16 cellular contexts compared by ENCODE assay signal in the genomic region with DNA sequence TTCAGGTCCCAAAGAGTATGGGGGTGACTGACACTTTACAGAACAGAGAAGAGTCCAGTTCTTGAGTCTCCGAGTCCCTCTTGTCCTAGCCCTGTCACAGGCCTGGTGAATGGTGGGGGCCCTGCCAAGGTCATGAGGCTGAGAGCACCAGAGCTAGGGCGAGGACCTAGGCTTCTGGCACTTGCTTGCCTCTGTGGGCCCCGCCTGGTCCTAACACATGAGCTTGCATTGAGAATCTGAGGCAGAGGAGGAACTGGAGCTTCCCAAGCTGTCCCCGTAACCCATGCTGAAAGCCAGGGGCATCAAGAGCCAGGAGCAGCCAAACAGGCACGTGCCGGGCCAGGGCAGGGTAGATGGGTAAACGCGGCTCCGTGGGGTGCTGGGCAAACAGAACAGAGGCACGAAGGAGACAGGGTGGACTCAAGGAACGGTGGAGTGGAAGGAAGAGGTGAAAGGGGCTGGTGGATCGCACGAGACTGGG. TPM values are rescaled to one million over a fixed set of nuclear protein-coding genes. Genes with fewer than 3 reads are reported as not detected.
DNase-seq lines count a peak whose midpoint lies in the region; ATAC-seq and TF ChIP-seq lines count a peak whose summit lies in the region.
"Had no signal": no experiment of that assay in that cellular context is flagged by ENCODE, and none has a peak within 500 bp of the region (broad histone marks: within the 10 kb centered on the region; RNA-seq: fewer than 3 reads in every experiment).

No MANE protein-coding gene starts in this region.

- H3K9me3 Mint-ChIP-seq in activated CD8-positive, alpha-beta T cell treated with anti-CD3 and anti-CD28 coated beads, Interleukin-2, amount 10 ng/mL, durations not matched to agents 7 days and 5 days (ENCODE audit: insufficient read depth) = no peaks in the 10 kb centered on the region
- H3K9me3 Mint-ChIP-seq: T-cell had no signal

- 84% methylated on average over 10 of the region's 13 CpGs; no CpG with 5 or more reads in 1 of the 2 donors for WGBS in gastroesophageal sphincter (ENCODE audit: low coverage in 1 of 2), 2 donors
- WGBS in upper lobe of left lung, 2 donors = 89 to 91% methylated on average over 11 to 12 of the region's 13 CpGs

- no peak for ATAC-seq in activated CD8-positive, alpha-beta T cell treated with anti-CD3 and anti-CD28 coated beads, Interleukin-2, amount 10 ng/mL, durations not matched to agents 7 days and 5 days
- ATAC-seq in gastroesophageal sphincter = no peak
- ATAC-seq in upper lobe of left lung (ENCODE audit: low FRiP score in 2 of 2) = no peak
- no peak for ATAC-seq in HG03039 (IDR thresholded peaks at IDR 0.05; ENCODE audit: unreplicated experiment)
- ATAC-seq: HepG2, left colon, T-cell had no signal

- POLR2A ChIA-PET in activated CD8-positive, alpha-beta T cell treated with anti-CD3 and anti-CD28 coated beads, Interleukin-2, amount 10 ng/mL, durations not matched to agents 7 days and 5 days (lab: Charles Lee) = no interaction called here

- H3K27me3 ChIP-seq in right atrium auricular region = no peaks in the 10 kb centered on the region
- no peaks in the 10 kb centered on the region for H3K27me3 ChIP-seq in gastroesophageal sphincter
- H3K27me3 ChIP-seq in upper lobe of left lung = no peaks in the 10 kb centered on the region
- H3K27me3 ChIP-seq in brain microvascular endothelial cell (replicated peaks) = no peaks in the 10 kb centered on the region
- H3K27me3 ChIP-seq: ovary had no signal

- H3K36me3 ChIP-seq in right atrium auricular region (peaks cover 66% of the 10 kb centered on the region), gastroesophageal sphincter (peaks cover 0 to 100% of the 10 kb centered on the region in 2 donors), upper lobe of left lung (peaks cover 36 to 89% (median 78%) of the 10 kb centered on the region in 4 donors), brain microvascular endothelial cell (replicated peaks) (peaks cover 26% of the 10 kb centered on the region)
- H3K36me3 ChIP-seq: ovary had no signal

- intact Hi-C loops in cardiac septum (cut with DNase I) = no loop called here

- TF ChIP-seq POLR2A in gastroesophageal sphincter (IDR thresholded peaks at IDR 0.05) (no peak), upper lobe of left lung (IDR thresholded peaks at IDR 0.05) (no peak)

- H3K4me1 Mint-ChIP-seq in activated CD8-positive, alpha-beta T cell treated with anti-CD3 and anti-CD28 coated beads, Interleukin-2, amount 10 ng/mL, durations not matched to agents 7 days and 5 days (ENCODE audit: low read depth) = peaks cover 23% of the 10 kb centered on the region

- H3K27ac ChIP-seq in right atrium auricular region = peak overlapping the region; percentile 74 to 91
- H3K27ac ChIP-seq in gastroesophageal sphincter = peak overlapping the region in 3 of 4 donors; percentile 72 to 76 (median 74)
- peak overlapping the region in 3 of 4 donors; percentile 19 to 80 (median 79) for H3K27ac ChIP-seq in upper lobe of left lung
- no peak overlapping the region for H3K27ac ChIP-seq in brain microvascular endothelial cell
- H3K27ac ChIP-seq: ovary had no signal

- in situ Hi-C loops in brain microvascular endothelial cell (cut with HindIII; ENCODE audit: low pct_ligation_motif_present, low sequenced_read_pairs) = no loop called here

- H3K9me3 ChIP-seq in right atrium auricular region (no peaks in the 10 kb centered on the region), gastroesophageal sphincter (no peaks in the 10 kb centered on the region), upper lobe of left lung (no peaks in the 10 kb centered on the region)
- H3K9me3 ChIP-seq: ovary had no signal

- DNase-seq in right atrium auricular region (ENCODE audit: low spot score) = no peak
- DNase-seq in cardiac septum (ENCODE audit: low spot score) = no peak
- no peak for DNase-seq in activated CD8-positive, alpha-beta T cell treated with anti-CD3 and anti-CD28 coated beads, Interleukin-2, amount 10 ng/mL, durations not matched to agents 7 days and 5 days
- no peak for DNase-seq in upper lobe of left lung
- no peak for DNase-seq in brain microvascular endothelial cell
- no peak for DNase-seq in A172 (ENCODE audit: low spot score)
- DNase-seq: activated CD4-positive, CD25-positive, alpha-beta regulatory T cell; left colon; NCI-H1694 treated with DMSO at 0.1 percent for 48 hours; NK-92 treated with Interleukin-12 subunit alpha and Interleukin-12 subunit beta, amount 100 ng/mL, for 24 hours; stimulated activated CD4-positive, alpha-beta T cell treated with anti-CD3 and anti-CD28 coated beads, Interleukin-2, amount 100 ng/mL, for 48 hours; T-cell had no signal

- no peak overlapping the region for H3K4me3 ChIP-seq in right atrium auricular region
- H3K4me3 ChIP-seq in gastroesophageal sphincter = no peak overlapping the region
- H3K4me3 ChIP-seq in upper lobe of left lung = no peak overlapping the region
- no peak overlapping the region for H3K4me3 ChIP-seq in brain microvascular endothelial cell (ENCODE audit: low read depth, low read length)
- H3K4me3 ChIP-seq: ovary had no signal

- CTCF ChIA-PET in activated CD8-positive, alpha-beta T cell treated with anti-CD3 and anti-CD28 coated beads, Interleukin-2, amount 10 ng/mL, durations not matched to agents 7 days and 5 days (lab: Charles Lee) = interaction anchor here (1.0 to 1.4 kb wide), 2 partner anchors 11 to 65 kb away, joined by 3 to 5 read pairs; no protein-coding TSS in a partner anchor

- H3K4me1 ChIP-seq in right atrium auricular region = peaks cover 0 to 56% of the 10 kb centered on the region in 2 donors
- H3K4me1 ChIP-seq in gastroesophageal sphincter = peaks cover 4 to 62% (median 40%) of the 10 kb centered on the region in 3 donors
- H3K4me1 ChIP-seq in upper lobe of left lung = peaks cover 44 to 47% (median 45%) of the 10 kb centered on the region in 4 donors

- peak overlapping the region; percentile 53 for H3K27ac Mint-ChIP-seq in activated CD8-positive, alpha-beta T cell treated with anti-CD3 and anti-CD28 coated beads, Interleukin-2, amount 10 ng/mL, durations not matched to agents 7 days and 5 days

- H3K4me3 Mint-ChIP-seq in activated CD8-positive, alpha-beta T cell treated with anti-CD3 and anti-CD28 coated beads, Interleukin-2, amount 10 ng/mL, durations not matched to agents 7 days and 5 days = no peak overlapping the region
- H3K4me3 Mint-ChIP-seq: T-cell had no signal

- no peak for TF ChIP-seq CTCF in right atrium auricular region (IDR thresholded peaks at IDR 0.05)
- TF ChIP-seq CTCF in gastroesophageal sphincter (IDR thresholded peaks at IDR 0.05) = no peak
- no peak for TF ChIP-seq CTCF in upper lobe of left lung (IDR thresholded peaks at IDR 0.05)
- TF ChIP-seq CTCF in brain microvascular endothelial cell (IDR thresholded peaks at IDR 0.05; ENCODE audit: low read depth, low read length, missing control alignments) = no peak

- TF ChIP-seq EP300 in gastroesophageal sphincter (IDR thresholded peaks at IDR 0.05) (no peak), upper lobe of left lung (IDR thresholded peaks at IDR 0.05) (no peak)

- H3K36me3 Mint-ChIP-seq in activated CD8-positive, alpha-beta T cell treated with anti-CD3 and anti-CD28 coated beads, Interleukin-2, amount 10 ng/mL, durations not matched to agents 7 days and 5 days (ENCODE audit: low read depth) = peaks cover 49% of the 10 kb centered on the region

- H3K27me3 Mint-ChIP-seq in activated CD8-positive, alpha-beta T cell treated with anti-CD3 and anti-CD28 coated beads, Interleukin-2, amount 10 ng/mL, durations not matched to agents 7 days and 5 days (ENCODE audit: low read depth) = no peaks in the 10 kb centered on the region
- H3K27me3 Mint-ChIP-seq: T-cell had no signal

RNA-seq across cellular contexts. Expression of gene JADE2, which starts 41.3 kb away (rescaled TPM):
- 10 to 100 TPM; 37.5 to 47.6 TPM for total RNA-seq in right atrium auricular region
- total RNA-seq in cardiac septum = 25.7 TPM
- 10 to 100 TPM; 79.9 to 86.0 TPM for total RNA-seq in activated CD8-positive, alpha-beta T cell treated with anti-CD3 and anti-CD28 coated beads, Interleukin-2, amount 10 ng/mL, durations not matched to agents 7 days and 5 days
- 100 to 1,000 TPM in 2 of 4 donors, 10 to 100 TPM in 2; 46.0 to 113 (median 89.2) TPM for total RNA-seq in gastroesophageal sphincter
- total RNA-seq in upper lobe of left lung = 100 to 1,000 TPM in 1 of 6 donors, 10 to 100 TPM in 5; 51.5 to 102 (median 69.5) TPM
- total RNA-seq in A172 (2014; rRNA removed; shearing (Covaris generic)) = 20.7 and 20.8 TPM in 2 replicates
